ENCODE assay signal across 20 cellular contexts in genomic region chr15:59812889-59813288, GRCh38.
"Had no signal": no experiment of that assay in that cellular context is flagged by ENCODE, and none has a peak within 500 bp of the region (broad histone marks: within the 10 kb centered on the region; RNA-seq: fewer than 3 reads in every experiment).

No MANE protein-coding gene starts in this region.

- H3K27ac ChIP-seq: lower lobe of right lung, prostate gland, transverse colon, vagina had no signal

- H3K36me3 ChIP-seq: lower lobe of right lung, prostate gland, transverse colon, vagina had no signal

- H3K36me3 Mint-ChIP-seq: brain, immature natural killer cell, natural killer cell had no signal

- H3K4me1 Mint-ChIP-seq: immature natural killer cell, natural killer cell had no signal

- H3K4me3 Mint-ChIP-seq: activated CD8-positive, alpha-beta T cell treated with anti-CD3 and anti-CD28 coated beads, Interleukin-2, amount 10 ng/mL, durations not matched to agents 7 days and 5 days; activated naive CD4-positive, alpha-beta T cell treated with anti-CD3 and anti-CD28 coated beads, Interleukin-2, amount 50 U/mL, for 24 hours; activated T-helper 1 cell treated with anti-CD3 and anti-CD28 coated beads, Interleukin-12 subunit alpha, Interleukin-12 subunit beta, Interleukin-2, Interleukin-4 antibody, amounts not matched to agents 30 ng/mL and 10 ng/mL and 1 ng/mL, durations not matched to agents 14 hours and 24 hours and 36 hours; dendritic cell treated with granulocyte-macrophage colony-stimulating factor and Interleukin-4, amounts not matched to agents 40 ng/mL and 50 ng/mL, for 4 days; immature natural killer cell; natural killer cell; stimulated activated naive CD8-positive, alpha-beta T cell treated with anti-CD3 and anti-CD28 coated beads, Interleukin-15, Interleukin-2, amounts not matched to agents 100 ng/mL and 50 ng/mL, for 24 hours had no signal

- H3K4me1 ChIP-seq: lower lobe of right lung, prostate gland, transverse colon, vagina had no signal

- H3K4me3 ChIP-seq: lower lobe of right lung, prostate gland, transverse colon, vagina had no signal

- H3K27ac Mint-ChIP-seq: activated CD8-positive, alpha-beta T cell treated with anti-CD3 and anti-CD28 coated beads, Interleukin-2, amount 10 ng/mL, durations not matched to agents 7 days and 5 days; activated T-helper 1 cell treated with anti-CD3 and anti-CD28 coated beads, Interleukin-12 subunit alpha, Interleukin-12 subunit beta, Interleukin-2, Interleukin-4 antibody, amounts not matched to agents 30 ng/mL and 10 ng/mL and 1 ng/mL, durations not matched to agents 14 hours and 24 hours and 36 hours; brain; dendritic cell treated with granulocyte-macrophage colony-stimulating factor and Interleukin-4, amounts not matched to agents 40 ng/mL and 50 ng/mL, for 4 days; immature natural killer cell; natural killer cell; stimulated activated naive CD8-positive, alpha-beta T cell treated with anti-CD3 and anti-CD28 coated beads, Interleukin-15, Interleukin-2, amounts not matched to agents 100 ng/mL and 50 ng/mL, for 24 hours had no signal

- DNase-seq: activated CD4-positive, alpha-beta T cell treated with anti-CD3 and anti-CD28 coated beads, Interleukin-2, amount 50 U/mL, for 1 hour; activated CD8-positive, alpha-beta T cell treated with anti-CD3 and anti-CD28 coated beads, Interleukin-2, amount 10 ng/mL, durations not matched to agents 7 days and 5 days; activated gamma-delta T cell; aorta; effector CD8-positive, alpha-beta T cell; foreskin fibroblast; immature natural killer cell; lower lobe of right lung; natural killer cell; stimulated activated CD4-positive, alpha-beta T cell treated with anti-CD3 and anti-CD28 coated beads, Interleukin-4, amount 100 ng/mL, for 4 hours; substantia nigra; T1000; transverse colon had no signal

- H3K9me3 Mint-ChIP-seq: activated naive CD4-positive, alpha-beta T cell treated with anti-CD3 and anti-CD28 coated beads, Interleukin-2, amount 50 U/mL, for 24 hours; activated T-helper 1 cell treated with anti-CD3 and anti-CD28 coated beads, Interleukin-12 subunit alpha, Interleukin-12 subunit beta, Interleukin-2, Interleukin-4 antibody, amounts not matched to agents 30 ng/mL and 10 ng/mL and 1 ng/mL, durations not matched to agents 14 hours and 24 hours and 36 hours; dendritic cell treated with granulocyte-macrophage colony-stimulating factor and Interleukin-4, amounts not matched to agents 40 ng/mL and 50 ng/mL, for 4 days; natural killer cell had no signal

- H3K9me3 ChIP-seq: lower lobe of right lung, prostate gland, transverse colon, vagina had no signal

- H3K27me3 ChIP-seq: vagina had no signal

- H3K27me3 Mint-ChIP-seq: activated naive CD4-positive, alpha-beta T cell treated with anti-CD3 and anti-CD28 coated beads, Interleukin-2, amount 50 U/mL, for 24 hours; stimulated activated naive CD8-positive, alpha-beta T cell treated with anti-CD3 and anti-CD28 coated beads, Interleukin-15, Interleukin-2, amounts not matched to agents 100 ng/mL and 50 ng/mL, for 24 hours had no signal
